In genomic region chr3:114746502-114746901, GRCh38 we compare ENCODE assay signal across 9 cellular contexts.
DNase-seq lines count a peak whose midpoint lies in the region; ATAC-seq and TF ChIP-seq lines count a peak whose summit lies in the region.
"Had no signal": no experiment of that assay in that cellular context is flagged by ENCODE, and none has a peak within 500 bp of the region (broad histone marks: within the 10 kb centered on the region; RNA-seq: fewer than 3 reads in every experiment).

No MANE protein-coding gene starts in this region.

- ATAC-seq in GM18867 (IDR thresholded peaks at IDR 0.05; ENCODE audit: unreplicated experiment) (peak; percentile 70), HG03521 (IDR thresholded peaks at IDR 0.05; ENCODE audit: unreplicated experiment) (peak; percentile 48), GM19023 (IDR thresholded peaks at IDR 0.05; ENCODE audit: unreplicated experiment) (no peak)
- no peak for ATAC-seq in stimulated activated memory B cell treated with anti-CD40 and anti-IgM and Interleukin-4, amounts not matched to agents 10 μg/mL and 1 μg/mL and 100 μg/mL, for 72 hours

- peak overlapping the region; percentile 59 for H3K4me3 Mint-ChIP-seq in stimulated activated memory B cell treated with anti-CD40 and anti-IgM and Interleukin-4, amounts not matched to agents 10 μg/mL and 1 μg/mL and 100 μg/mL, for 72 hours

- H3K9me3 Mint-ChIP-seq in stimulated activated memory B cell treated with anti-CD40 and anti-IgM and Interleukin-4, amounts not matched to agents 10 μg/mL and 1 μg/mL and 100 μg/mL, for 72 hours: no peaks in the 10 kb centered on the region

- H3K27me3 Mint-ChIP-seq in stimulated activated memory B cell treated with anti-CD40 and anti-IgM and Interleukin-4, amounts not matched to agents 10 μg/mL and 1 μg/mL and 100 μg/mL, for 72 hours: no peaks in the 10 kb centered on the region

- peaks cover 46% of the 10 kb centered on the region for H3K4me1 Mint-ChIP-seq in stimulated activated memory B cell treated with anti-CD40 and anti-IgM and Interleukin-4, amounts not matched to agents 10 μg/mL and 1 μg/mL and 100 μg/mL, for 72 hours

- TF ChIP-seq CTCF in foreskin fibroblast (IDR thresholded peaks at IDR 0.05; ENCODE audit: low read depth, low read length): no peak

- H3K36me3 Mint-ChIP-seq in stimulated activated memory B cell treated with anti-CD40 and anti-IgM and Interleukin-4, amounts not matched to agents 10 μg/mL and 1 μg/mL and 100 μg/mL, for 72 hours: peaks cover 12% of the 10 kb centered on the region

- peak overlapping the region; percentile 74 for H3K27ac Mint-ChIP-seq in stimulated activated memory B cell treated with anti-CD40 and anti-IgM and Interleukin-4, amounts not matched to agents 10 μg/mL and 1 μg/mL and 100 μg/mL, for 72 hours

- H3K4me3 ChIP-seq in foreskin fibroblast (ENCODE audit: low read depth in 1 of 2, low read length in 2 of 2): peak overlapping the region; percentile 32 to 47

- peak in 1 of 2 donors; percentile 47 for DNase-seq in foreskin fibroblast
- no peak for DNase-seq in DMS153 (lab: John Stamatoyannopoulos, UW)
- DNase-seq in C1 segment of cervical spinal cord (lab: John Stamatoyannopoulos, UW): no peak
- no peak for DNase-seq in effector CD4-positive, alpha-beta T cell
- DNase-seq: T1000 had no signal

Comparison
In these comparisons a context has a peak if more than half of its experiments do, and no peak if none do; other contexts are left out.
1. ATAC-seq: peak in GM18867 (single experiment) and HG03521 (single experiment); none in stimulated activated memory B cell treated with anti-CD40 and anti-IgM and Interleukin-4, amounts not matched to agents 10 μg/mL and 1 μg/mL and 100 μg/mL, for 72 hours (single experiment) and GM19023 (single experiment).